10 cellular contexts compared by ENCODE assay signal in the genomic region with DNA sequence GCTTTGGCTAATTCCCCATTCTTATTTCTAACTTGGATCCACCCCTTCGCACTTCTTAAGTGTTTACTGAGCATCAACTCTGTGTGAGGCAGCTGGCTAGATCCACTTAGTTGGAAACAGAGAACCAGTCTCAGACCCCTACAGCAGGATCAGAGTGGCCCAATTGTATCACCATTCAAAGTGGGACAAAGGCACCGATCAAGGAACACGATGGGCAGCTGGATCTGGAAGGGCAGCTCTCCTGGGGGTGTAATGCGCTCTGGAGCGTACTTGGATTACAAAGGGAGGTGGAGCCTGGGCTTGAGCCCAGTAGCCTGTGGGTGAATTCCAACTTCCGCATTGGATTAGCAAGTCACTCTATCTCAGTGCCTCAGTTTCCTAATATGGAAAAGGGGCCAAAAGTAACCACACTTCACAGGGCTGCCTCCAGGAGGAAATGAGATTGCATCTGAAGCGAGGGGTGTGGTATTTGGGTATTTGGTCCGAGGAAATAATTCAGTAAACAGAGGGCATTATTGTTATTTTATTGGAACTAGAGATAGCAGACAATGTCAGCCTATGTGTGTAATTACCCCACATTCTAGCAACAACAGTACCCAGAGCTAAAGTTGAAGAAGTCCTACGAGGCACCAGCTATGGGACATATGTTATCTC. TPM values are rescaled to one million over a fixed set of nuclear protein-coding genes. Genes with fewer than 3 reads are reported as not detected.
A peak's percentile ranks its signal among the peaks of the same experiment; 100 is the strongest.
DNase-seq lines count a peak whose midpoint lies in the region; TF ChIP-seq lines count a peak whose summit lies in the region.
"Had no signal": no experiment of that assay in that cellular context is flagged by ENCODE, and none has a peak within 500 bp of the region (broad histone marks: within the 10 kb centered on the region; RNA-seq: fewer than 3 reads in every experiment).

No MANE protein-coding gene starts in this region.

- no peaks in the 10 kb centered on the region for H3K27me3 ChIP-seq in muscle layer of duodenum (ENCODE audit: low read depth, low read length)
- H3K27me3 ChIP-seq: BLaER1 treated with 17β-estradiol and CSF1 and Interleukin-3, amounts not matched to agents 10 nM and 100 nM had no signal

- 48% methylated on average over 9 of the region's 9 CpGs for WGBS in urinary bladder
- 63 to 67% methylated on average over 9 of the region's 9 CpGs for WGBS in lower leg skin, 2 donors

- intact Hi-C loops in lower leg skin (cut with DNase I; ENCODE audit: low total_unique reads), result loop anchor here (5.0 kb wide), 1 partner anchor 844 kb away; no protein-coding TSS in a partner anchor

- peak overlapping the region; percentile 76 for H3K27ac ChIP-seq in muscle layer of duodenum (ENCODE audit: low read length)
- H3K27ac ChIP-seq in urinary bladder (ENCODE audit: low read depth), result peak overlapping the region; percentile 18

- H3K4me3 ChIP-seq in muscle layer of duodenum (ENCODE audit: low read depth in 1 of 2, low read length in 2 of 2) (no peak overlapping the region), urinary bladder (ENCODE audit: low read depth, low read length) (no peak overlapping the region), lower leg skin (ENCODE audit: low read depth, poor library complexity, severe bottlenecking) (no peak overlapping the region)
- H3K4me3 ChIP-seq: BLaER1 treated with 17β-estradiol and CSF1 and Interleukin-3, amounts not matched to agents 10 nM and 100 nM had no signal

- no peak overlapping the region for H3K4me3 Mint-ChIP-seq in activated naive CD4-positive, alpha-beta T cell treated with anti-CD3 and anti-CD28 coated beads, Interleukin-2, amount 50 U/mL, for 24 hours
- peak overlapping the region; percentile 79 for H3K4me3 Mint-ChIP-seq in endothelial cell (ENCODE audit: unreplicated experiment)

- no peaks in the 10 kb centered on the region for H3K9me3 ChIP-seq in muscle layer of duodenum (ENCODE audit: control insufficient read depth in 1 of 2, low read length in 2 of 2)
- H3K9me3 ChIP-seq: BLaER1 treated with 17β-estradiol and CSF1 and Interleukin-3, amounts not matched to agents 10 nM and 100 nM had no signal

- H3K27ac Mint-ChIP-seq in activated naive CD4-positive, alpha-beta T cell treated with anti-CD3 and anti-CD28 coated beads, Interleukin-2, amount 50 U/mL, for 24 hours, result peak overlapping the region; percentile 46
- H3K27ac Mint-ChIP-seq in endothelial cell (ENCODE audit: unreplicated experiment), result peak overlapping the region; percentile 100

- H3K4me1 Mint-ChIP-seq in activated naive CD4-positive, alpha-beta T cell treated with anti-CD3 and anti-CD28 coated beads, Interleukin-2, amount 50 U/mL, for 24 hours, result peaks cover 57% of the 10 kb centered on the region
- H3K4me1 Mint-ChIP-seq in endothelial cell (ENCODE audit: unreplicated experiment), result peaks cover 77% of the 10 kb centered on the region

- no peaks in the 10 kb centered on the region for H3K9me3 Mint-ChIP-seq in activated naive CD4-positive, alpha-beta T cell treated with anti-CD3 and anti-CD28 coated beads, Interleukin-2, amount 50 U/mL, for 24 hours
- H3K9me3 Mint-ChIP-seq in endothelial cell (ENCODE audit: unreplicated experiment), result no peaks in the 10 kb centered on the region

- H3K36me3 Mint-ChIP-seq in activated naive CD4-positive, alpha-beta T cell treated with anti-CD3 and anti-CD28 coated beads, Interleukin-2, amount 50 U/mL, for 24 hours, result peaks cover 10% of the 10 kb centered on the region
- H3K36me3 Mint-ChIP-seq in endothelial cell (ENCODE audit: low read depth, unreplicated experiment), result peaks cover 7% of the 10 kb centered on the region

- no peak for DNase-seq in activated naive CD4-positive, alpha-beta T cell treated with anti-CD3 and anti-CD28 coated beads, Interleukin-2, amount 50 U/mL, for 16 hours
- no peak for DNase-seq in endothelial cell (ENCODE audit: low spot score)
- DNase-seq in HPDE6-E6E7 (ENCODE audit: extremely low spot score), result no peak
- DNase-seq in lower leg skin (ENCODE audit: low spot score in 2 of 2), result no peak
- DNase-seq in OCI-M1 (lab: John Stamatoyannopoulos, UW), result no peak
- DNase-seq: NCI-H446 treated with DMSO at 0.1 percent for 48 hours had no signal

- no peaks in the 10 kb centered on the region for H3K27me3 Mint-ChIP-seq in activated naive CD4-positive, alpha-beta T cell treated with anti-CD3 and anti-CD28 coated beads, Interleukin-2, amount 50 U/mL, for 24 hours
- H3K27me3 Mint-ChIP-seq in endothelial cell (ENCODE audit: unreplicated experiment), result peaks cover 8% of the 10 kb centered on the region

- H3K4me1 ChIP-seq in muscle layer of duodenum (ENCODE audit: control insufficient read depth in 1 of 2, insufficient read depth in 2 of 2, low read length in 2 of 2) (peaks cover 4 to 37% of the 10 kb centered on the region in 2 donors), urinary bladder (ENCODE audit: insufficient read depth) (no peaks in the 10 kb centered on the region)

- TF ChIP-seq CTCF in endothelial cell (IDR thresholded peaks at IDR 0.05; ENCODE audit: unreplicated experiment), result no peak
- no peak for TF ChIP-seq CTCF in lower leg skin (IDR thresholded peaks at IDR 0.05)

- H3K36me3 ChIP-seq in muscle layer of duodenum (ENCODE audit: control insufficient read depth in 1 of 2, insufficient read depth in 2 of 2, low read length in 2 of 2), result peaks cover 6% of the 10 kb centered on the region in 2 donors
- H3K36me3 ChIP-seq in urinary bladder (ENCODE audit: insufficient read depth), result no peaks in the 10 kb centered on the region

- no peak for TF ChIP-seq POLR2A in lower leg skin (IDR thresholded peaks at IDR 0.05)

RNA-seq across cellular contexts. Expression of gene ECE1, which starts 11.9 kb away (rescaled TPM):
- 328 TPM for total RNA-seq in endothelial cell (ENCODE audit: unreplicated experiment)
- 32.5 TPM for total RNA-seq in urinary bladder
- 121 TPM for polyA plus RNA-seq in urinary bladder
- 10 to 100 TPM; 37.1 to 68.9 (median 48.3) TPM for total RNA-seq in lower leg skin
